In the genomic region with DNA sequence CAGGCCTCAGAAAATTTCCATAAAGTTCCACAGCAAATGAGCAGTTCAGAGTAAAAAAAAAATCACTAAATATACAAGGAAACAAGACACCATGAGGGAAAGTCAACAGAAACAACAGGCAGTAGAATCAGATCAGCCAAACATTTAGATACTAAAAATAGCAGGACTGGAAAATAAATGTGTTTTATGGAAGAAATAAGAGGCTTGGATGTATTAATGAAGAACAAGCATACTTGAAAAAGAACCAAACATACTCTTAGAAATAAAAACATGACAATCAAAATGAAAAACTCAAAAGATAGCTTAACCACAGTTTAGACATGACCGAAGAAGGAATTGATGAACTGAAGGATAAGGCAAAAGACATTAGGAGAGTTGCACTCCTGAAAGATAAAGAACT, we compare ENCODE assay signal across 11 cellular contexts. TPM values are rescaled to one million over a fixed set of nuclear protein-coding genes. Genes with fewer than 3 reads are reported as not detected.
"Had no signal": no experiment of that assay in that cellular context is flagged by ENCODE, and none has a peak within 500 bp of the region (broad histone marks: within the 10 kb centered on the region; RNA-seq: fewer than 3 reads in every experiment).

No MANE protein-coding gene starts in this region.

- H3K27ac Mint-ChIP-seq: IgD-negative memory B cell had no signal

- ATAC-seq: HepG2 had no signal

- H3K36me3 Mint-ChIP-seq: IgD-negative memory B cell had no signal

- H3K4me2 ChIP-seq: KMS-11 had no signal

- H3K9ac ChIP-seq: KMS-11 had no signal

- H3K27ac ChIP-seq: HL-60, KMS-11 had no signal

- DNase-seq: IMR-90, Karpas-422, KBM-7, KG1 had no signal

- H3K4me3 Mint-ChIP-seq: IgD-negative memory B cell had no signal

- H3K4me1 Mint-ChIP-seq: IgD-negative memory B cell had no signal

- FAIRE-seq: HepG2, HTR-8/SVneo had no signal

RNA-seq across cellular contexts. Expression of a gene that starts 22.6 kb away (rescaled TPM):
- total RNA-seq: HepG2, HT-29, HT1080, IMR-90 had no signal
- polyA plus RNA-seq: HepG2, IgD-negative memory B cell, IMR-90 had no signal

RNA-seq across cellular contexts. Expression of a gene that starts 32.4 kb away (rescaled TPM):
- total RNA-seq: HT1080, IMR-90 had no signal
- polyA plus RNA-seq: IgD-negative memory B cell, IMR-90 had no signal
